22 cellular contexts compared by ENCODE assay signal in the genomic region with DNA sequence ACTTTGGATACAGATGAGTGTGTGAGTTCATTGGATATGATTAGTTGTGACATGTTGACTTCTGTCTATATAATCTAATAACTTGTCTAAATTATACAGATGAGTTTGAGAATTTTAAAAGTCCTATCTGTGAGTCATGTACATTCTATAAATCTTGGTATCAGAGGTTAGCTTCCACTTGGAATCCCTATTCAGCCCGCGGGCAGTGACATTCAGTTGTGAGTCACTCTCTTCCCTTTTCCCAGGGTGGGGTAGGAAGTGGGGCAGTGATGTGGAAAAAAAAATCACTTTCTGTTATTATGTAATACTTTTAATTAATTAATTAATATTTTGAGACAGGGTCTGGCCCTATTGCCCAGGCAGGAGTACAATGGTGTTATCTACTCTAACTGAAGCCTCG.
"Had no signal": no experiment of that assay in that cellular context is flagged by ENCODE, and none has a peak within 500 bp of the region (broad histone marks: within the 10 kb centered on the region; RNA-seq: fewer than 3 reads in every experiment).

No MANE protein-coding gene starts in this region.

- H3K27ac ChIP-seq: breast epithelium, testis, uterus, VCaP had no signal

- H3K27me3 ChIP-seq: breast epithelium, testis, uterus had no signal

- H3K4me3 ChIP-seq: breast epithelium, mucosa of descending colon, testis, uterus had no signal

- DNase-seq: activated CD4-positive, alpha-beta memory T cell treated with anti-CD3 and anti-CD28 coated beads for 36 hours; activated CD4-positive, alpha-beta T cell treated with anti-CD3 and anti-CD28 coated beads, Interleukin-2, amount 10 ng/mL, durations not matched to agents 24 days and 14 days; activated naive CD8-positive, alpha-beta T cell treated with anti-CD3 and anti-CD28 coated beads, Interleukin-2, amount 50 U/mL, for 24 hours; activated T-cell treated with anti-CD3 and anti-CD28 coated beads, Interleukin-2, amount 50 U/mL, for 48 hours; amygdala; central memory CD4-positive, alpha-beta T cell; foreskin fibroblast; islet precursor cell; left cardiac atrium; left ventricle myocardium superior; mucosa of descending colon; posterior cingulate gyrus; right cardiac atrium; stimulated activated CD4-positive, alpha-beta T cell treated with anti-CD3 and anti-CD28 coated beads, Interleukin-2, amount 100 ng/mL, for 48 hours; stimulated activated naive CD8-positive, alpha-beta T cell treated with anti-CD3 and anti-CD28 coated beads, Interleukin-15, Interleukin-2, amounts not matched to agents 100 U/mL and 50 U/mL, for 24 hours; testis; uterus had no signal

- ATAC-seq: activated CD4-positive, CD25-positive, alpha-beta regulatory T cell treated with anti-CD3 and anti-CD28 coated beads, Interleukin-2, amount 50 U/mL, for 24 hours; activated naive CD8-positive, alpha-beta T cell treated with anti-CD3 and anti-CD28 coated beads, Interleukin-2, amount 50 U/mL, for 24 hours; esophagus mucosa; left cardiac atrium; left ventricle myocardium superior; mucosa of descending colon; natural killer cell treated with Interleukin-12 subunit alpha and Interleukin-12 subunit beta and Interleukin-15 and Interleukin-18, amount 100 ng/mL, for 72 hours; right cardiac atrium; stimulated activated naive CD8-positive, alpha-beta T cell treated with anti-CD3 and anti-CD28 coated beads, Interleukin-15, Interleukin-2, amounts not matched to agents 100 U/mL and 50 U/mL, for 24 hours had no signal

- H3K9me3 ChIP-seq: testis had no signal

- H3K36me3 ChIP-seq: breast epithelium, uterus had no signal

- H3K4me1 ChIP-seq: breast epithelium, testis, uterus had no signal
